ENCODE assay signal across 9 cellular contexts in genomic region chr20:48189177-48189576, GRCh38.
DNase-seq lines count a peak whose midpoint lies in the region; ATAC-seq, FAIRE-seq and TF ChIP-seq lines count a peak whose summit lies in the region.
"Had no signal": no experiment of that assay in that cellular context is flagged by ENCODE, and none has a peak within 500 bp of the region (broad histone marks: within the 10 kb centered on the region; RNA-seq: fewer than 3 reads in every experiment).

No MANE protein-coding gene starts in this region.

- intact Hi-C loops in upper lobe of right lung (cut with DNase I): no loop called here

- H3K9me3 ChIP-seq in BE2C (no peaks in the 10 kb centered on the region), iPS DF 6.9 (ENCODE audit: control insufficient read depth, insufficient read depth, low read length) (no peaks in the 10 kb centered on the region), upper lobe of right lung (no peaks in the 10 kb centered on the region)
- H3K9me3 ChIP-seq: transverse colon had no signal

- H3K27ac ChIP-seq in VCaP (no peak overlapping the region), iPS DF 6.9 (ENCODE audit: low read length) (no peak overlapping the region), upper lobe of right lung (no peak overlapping the region)
- H3K27ac ChIP-seq: transverse colon had no signal

- ATAC-seq in upper lobe of right lung (no peak), GM18511 (IDR thresholded peaks at IDR 0.05; ENCODE audit: unreplicated experiment) (no peak)

- DNase-seq in BE2C: no peak
- no peak for DNase-seq in GM19239 (ENCODE audit: insufficient read length, low spot score)
- peak; percentile 13 for DNase-seq in iPS DF 6.9 (ENCODE audit: low read depth, low spot score)
- DNase-seq in activated gamma-delta T cell treated with Interleukin-2 at 50 U/mL for 16 hours: no peak
- DNase-seq in middle frontal gyrus (ENCODE audit: extremely low spot score, low spot score): no peak
- no peak for DNase-seq in upper lobe of right lung
- DNase-seq: transverse colon had no signal

- no peaks in the 10 kb centered on the region for H3K36me3 ChIP-seq in BE2C
- H3K36me3 ChIP-seq in iPS DF 6.9 (ENCODE audit: control insufficient read depth, insufficient read depth, low read length): no peaks in the 10 kb centered on the region
- no peaks in the 10 kb centered on the region for H3K36me3 ChIP-seq in upper lobe of right lung
- H3K36me3 ChIP-seq: transverse colon had no signal

- H3K4me3 ChIP-seq in BE2C (ENCODE audit: low read depth, low read length) (no peak overlapping the region), iPS DF 6.9 (ENCODE audit: low read length) (no peak overlapping the region), upper lobe of right lung (no peak overlapping the region)
- H3K4me3 ChIP-seq: transverse colon had no signal

- H3K4me1 ChIP-seq in BE2C (peaks cover 14% of the 10 kb centered on the region), iPS DF 6.9 (ENCODE audit: control insufficient read depth, insufficient read depth, low read length) (no peaks in the 10 kb centered on the region), upper lobe of right lung (no peaks in the 10 kb centered on the region)

- H3K27me3 ChIP-seq in BE2C (no peaks in the 10 kb centered on the region), iPS DF 6.9 (ENCODE audit: control insufficient read depth, insufficient read depth, low read length) (no peaks in the 10 kb centered on the region), upper lobe of right lung (no peaks in the 10 kb centered on the region)
- H3K27me3 ChIP-seq: transverse colon had no signal

- peak; percentile 78 for FAIRE-seq in GM19239 (lab: Jason Lieb, UNC)

- WGBS in iPS DF 6.9 (ENCODE audit: insufficient coverage, insufficient read length): no CpG with 5 or more reads among the region's 3 CpGs

- TF ChIP-seq CTCF in BE2C (IDR thresholded peaks at IDR 0.05; ENCODE audit: low read depth, low read length) (peak; percentile 59), VCaP (conservative IDR thresholded peaks at IDR 0.05) (peak; percentile 68), upper lobe of right lung (IDR thresholded peaks at IDR 0.05) (no peak)
